Comparison of ENCODE assay signal across 8 cellular contexts in genomic region chr10:17645591-17646345, GRCh38. TPM values are rescaled to one million over a fixed set of nuclear protein-coding genes. Genes with fewer than 3 reads are reported as not detected.
DNase-seq lines count a peak whose midpoint lies in the region; ATAC-seq and TF ChIP-seq lines count a peak whose summit lies in the region.

No MANE protein-coding gene starts in this region.

- H3K4me1 Mint-ChIP-seq in IgD-negative memory B cell, result peaks cover 25 to 43% (median 42%) of the 10 kb centered on the region in 3 donors
- peaks cover 35 to 89% (median 75%) of the 10 kb centered on the region in 7 donors for H3K4me1 Mint-ChIP-seq in naive thymus-derived CD4-positive, alpha-beta T cell

- peaks cover 24 to 47% (median 33%) of the 10 kb centered on the region in 10 experiments for H3K4me1 ChIP-seq in BLaER1 treated with 17β-estradiol and CSF1 and Interleukin-3, amounts not matched to agents 10 nM and 100 nM
- H3K4me1 ChIP-seq in naive thymus-derived CD4-positive, alpha-beta T cell (ENCODE audit: control insufficient read depth in 2 of 2, insufficient read depth in 2 of 2, low read length in 2 of 2), result peaks cover 17 to 41% of the 10 kb centered on the region in 2 donors

- H3K9me3 ChIP-seq in BLaER1 treated with 17β-estradiol and CSF1 and Interleukin-3, amounts not matched to agents 10 nM and 100 nM (replicated peaks in 1 of 11), result peaks cover 0 to 33% (median 28%) of the 10 kb centered on the region in 11 experiments; a peak in 18 of 22 replicates
- no peaks in the 10 kb centered on the region for H3K9me3 ChIP-seq in naive thymus-derived CD4-positive, alpha-beta T cell (ENCODE audit: control insufficient read depth in 2 of 3, low read length in 3 of 3)

- no peak for ATAC-seq in naive thymus-derived CD4-positive, alpha-beta T cell
- ATAC-seq in HG03520 (IDR thresholded peaks at IDR 0.05; ENCODE audit: unreplicated experiment), result no peak
- no peak for ATAC-seq in GM21360 (IDR thresholded peaks at IDR 0.05; ENCODE audit: unreplicated experiment)

- H3K9me3 Mint-ChIP-seq in IgD-negative memory B cell, result peaks cover 0 to 3% (median 0%) of the 10 kb centered on the region in 3 donors
- peaks cover 0 to 3% (median 0%) of the 10 kb centered on the region in 11 donors for H3K9me3 Mint-ChIP-seq in naive thymus-derived CD4-positive, alpha-beta T cell

- H3K36me3 Mint-ChIP-seq in IgD-negative memory B cell, result peaks cover 4% of the 10 kb centered on the region
- H3K36me3 Mint-ChIP-seq in naive thymus-derived CD4-positive, alpha-beta T cell, result peaks cover 0 to 26% (median 3%) of the 10 kb centered on the region in 5 donors

- peak overlapping the region in 2 of 3 donors; percentile 99 to 100 for H3K27ac Mint-ChIP-seq in IgD-negative memory B cell
- H3K27ac Mint-ChIP-seq in naive thymus-derived CD4-positive, alpha-beta T cell, result peak overlapping the region; percentile 30 to 100 (median 100)

- H3K27me3 Mint-ChIP-seq in IgD-negative memory B cell, result no peaks in the 10 kb centered on the region
- H3K27me3 Mint-ChIP-seq in naive thymus-derived CD4-positive, alpha-beta T cell, result no peaks in the 10 kb centered on the region

- DNase-seq in cardiac fibroblast (ENCODE audit: low read depth in 2 of 2) (peak in 1 of 2 donors; percentile 56), medulla oblongata (ENCODE audit: extremely low spot score) (no peak), globus pallidus (ENCODE audit: low spot score) (no peak)
- peak in 1 of 9 donors; percentile 21 for DNase-seq in naive thymus-derived CD4-positive, alpha-beta T cell

- peak overlapping the region; percentile 80 to 93 (median 88) for H3K4me2 ChIP-seq in BLaER1 treated with 17β-estradiol and CSF1 and Interleukin-3, amounts not matched to agents 10 nM and 100 nM

- POLR2A ChIA-PET in naive thymus-derived CD4-positive, alpha-beta T cell (lab: Charles Lee), result no interaction called here

- H3K4me3 ChIP-seq in BLaER1 treated with 17β-estradiol and CSF1 and Interleukin-3, amounts not matched to agents 10 nM and 100 nM, result peak overlapping the region; percentile 75 to 94 (median 88); a peak in 19 of 20 replicates
- H3K4me3 ChIP-seq in cardiac fibroblast (replicated peaks in 1 of 2; ENCODE audit: low read depth in 2 of 2, low read length in 2 of 2), result peak overlapping the region; percentile 94 to 97
- peak overlapping the region; percentile 38 for H3K4me3 ChIP-seq in naive thymus-derived CD4-positive, alpha-beta T cell (ENCODE audit: low read length)

- H3K27ac ChIP-seq in BLaER1 treated with 17β-estradiol and CSF1 and Interleukin-3, amounts not matched to agents 10 nM and 100 nM, result peak overlapping the region in 7 of 11 experiments; percentile 8 to 99 (median 96); a peak in 9 of 22 replicates
- H3K27ac ChIP-seq in naive thymus-derived CD4-positive, alpha-beta T cell (ENCODE audit: low read depth, low read length), result peak overlapping the region; percentile 0

- H3K27me3 ChIP-seq in BLaER1 treated with 17β-estradiol and CSF1 and Interleukin-3, amounts not matched to agents 10 nM and 100 nM, result no peaks in the 10 kb centered on the region
- no peaks in the 10 kb centered on the region for H3K27me3 ChIP-seq in naive thymus-derived CD4-positive, alpha-beta T cell (ENCODE audit: control insufficient read depth in 2 of 2, insufficient read depth in 2 of 2, low read length in 2 of 2)

- CTCF ChIA-PET in naive thymus-derived CD4-positive, alpha-beta T cell (lab: Charles Lee), result no interaction called here

- H3K4me3 Mint-ChIP-seq in IgD-negative memory B cell, result peak overlapping the region; percentile 38 to 100 (median 84)
- peak overlapping the region; percentile 95 to 99 (median 98) for H3K4me3 Mint-ChIP-seq in naive thymus-derived CD4-positive, alpha-beta T cell

- H3K9ac ChIP-seq in BLaER1 treated with 17β-estradiol and CSF1 and Interleukin-3, amounts not matched to agents 10 nM and 100 nM, result peak overlapping the region; percentile 87 to 99 (median 96); a peak in 21 of 22 replicates

- no peak for TF ChIP-seq CTCF in cardiac fibroblast (IDR thresholded peaks at IDR 0.05; ENCODE audit: low read depth, low read length)

- intact Hi-C loops in naive thymus-derived CD4-positive, alpha-beta T cell (cut with micrococcal nuclease), result loop anchor here (2.0 to 10.0 kb wide), 9 partner anchors 23 to 1781 kb away; partner anchors contain the start of genes MINDY3 (in 1 of the 2), ST8SIA6 (in 1 of the 2) and TRDMT1 (in 1 of the 2)

- peaks cover 3 to 54% (median 16%) of the 10 kb centered on the region in 11 experiments; a peak in 10 of 22 replicates for H4K20me1 ChIP-seq in BLaER1 treated with 17β-estradiol and CSF1 and Interleukin-3, amounts not matched to agents 10 nM and 100 nM

- peaks cover 7 to 41% (median 35%) of the 10 kb centered on the region in 11 experiments; a peak in 21 of 22 replicates for H3K36me3 ChIP-seq in BLaER1 treated with 17β-estradiol and CSF1 and Interleukin-3, amounts not matched to agents 10 nM and 100 nM
- H3K36me3 ChIP-seq in naive thymus-derived CD4-positive, alpha-beta T cell (ENCODE audit: control insufficient read depth in 2 of 3, insufficient read depth in 3 of 3, low read length in 3 of 3), result peaks cover 0 to 7% (median 0%) of the 10 kb centered on the region in 3 experiments

RNA-seq across cellular contexts. Expression of gene STAM, which starts 1.8 kb away (rescaled TPM):
- polyA plus RNA-seq in IgD-negative memory B cell, result 6.5 TPM
- 10 to 100 TPM; 18.3 to 25.4 (median 19.6) TPM for total RNA-seq in naive thymus-derived CD4-positive, alpha-beta T cell
- 10 to 100 TPM; 11.9 to 13.6 TPM for polyA plus RNA-seq in naive thymus-derived CD4-positive, alpha-beta T cell

RNA-seq across cellular contexts. Expression of gene HACD1, which starts 28.6 kb away (rescaled TPM):
- polyA plus RNA-seq in IgD-negative memory B cell, result not detected
- total RNA-seq in naive thymus-derived CD4-positive, alpha-beta T cell, result 1 to 10 TPM in 1 of 5 experiments, under 1 TPM in 2, not detected in 2; 0.24 to 1.6 (median 0.80) TPM
- 1 to 10 TPM in 1 of 2 donors, not detected in 1; 1.5 TPM for polyA plus RNA-seq in naive thymus-derived CD4-positive, alpha-beta T cell

Comparison
In these comparisons a context has a peak if more than half of its experiments do, and no peak if none do; other contexts are left out.
1. H3K4me3 ChIP-seq: peak in every context shown above with its lines; median percentile 96 in cardiac fibroblast; 88 in BLaER1 treated with 17β-estradiol and CSF1 and Interleukin-3, amounts not matched to agents 10 nM and 100 nM; 38 in naive thymus-derived CD4-positive, alpha-beta T cell.